ENCODE assay signal across 11 cellular contexts in the genomic region with DNA sequence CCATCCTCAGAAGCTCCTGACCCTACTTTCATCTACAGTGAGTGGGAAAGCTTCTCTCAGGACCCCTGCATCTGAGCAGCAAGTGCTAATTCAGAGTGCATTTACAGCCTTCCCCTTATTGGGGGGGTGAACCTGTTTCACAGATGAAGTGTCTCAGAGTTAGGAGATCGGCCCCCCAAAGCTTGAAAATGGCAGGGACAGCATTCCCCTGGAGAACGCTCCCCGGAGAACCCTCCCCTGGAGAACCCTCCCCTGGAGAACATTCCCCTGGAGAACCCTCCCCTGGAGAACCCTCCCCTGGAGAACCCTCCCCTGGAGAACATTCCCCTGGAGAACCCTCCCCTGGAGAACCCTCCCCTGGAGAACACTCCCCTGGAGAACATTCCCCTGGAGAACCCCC. TPM values are rescaled to one million over a fixed set of nuclear protein-coding genes. Genes with fewer than 3 reads are reported as not detected.
"Had no signal": no experiment of that assay in that cellular context is flagged by ENCODE, and none has a peak within 500 bp of the region (broad histone marks: within the 10 kb centered on the region; RNA-seq: fewer than 3 reads in every experiment).

No MANE protein-coding gene starts in this region.

RNA-seq across cellular contexts. Expression of a gene that starts 60.0 kb away (rescaled TPM):
- total RNA-seq: naive thymus-derived CD8-positive, alpha-beta T cell; neural crest cell; occipital lobe; osteoblast; osteocyte; posterior vena cava; pulmonary artery endothelial cell; smooth muscle cell; spleen had no signal
- polyA plus RNA-seq: naive thymus-derived CD4-positive, alpha-beta T cell; naive thymus-derived CD8-positive, alpha-beta T cell; neural cell; smooth muscle cell had no signal
